Comparison of ENCODE assay signal across 17 cellular contexts in genomic region chr7:55059006-55059405, GRCh38. TPM values are rescaled to one million over a fixed set of nuclear protein-coding genes. Genes with fewer than 3 reads are reported as not detected.
"Had no signal": no experiment of that assay in that cellular context is flagged by ENCODE, and none has a peak within 500 bp of the region (broad histone marks: within the 10 kb centered on the region; RNA-seq: fewer than 3 reads in every experiment).

No MANE protein-coding gene starts in this region.

- DNase-seq: cortex of kidney; dorsolateral prefrontal cortex; effector CD8-positive, alpha-beta T cell; foreskin fibroblast; mammary epithelial cell; mucosa of descending colon; naive thymus-derived CD8-positive, alpha-beta T cell; pancreas; right cardiac atrium; stimulated activated CD4-positive, alpha-beta T cell treated with anti-CD3 and anti-CD28 coated beads, Interleukin-2, amount 100 ng/mL, for 48 hours; stimulated activated naive CD4-positive, alpha-beta T cell treated with Interleukin-2 at 50 U/mL for 16 hours; trophoblast cell had no signal

- H3K9me3 Mint-ChIP-seq: neural crest cell had no signal

- H3K4me3 ChIP-seq: dorsolateral prefrontal cortex, mucosa of descending colon, pancreas, smooth muscle cell had no signal

- H3K27me3 ChIP-seq: pancreas had no signal

- H3K36me3 Mint-ChIP-seq: naive thymus-derived CD8-positive, alpha-beta T cell had no signal

- H3K36me3 ChIP-seq: pancreas had no signal

- H3K27ac Mint-ChIP-seq: naive thymus-derived CD8-positive, alpha-beta T cell; progenitor cell of endocrine pancreas had no signal

- ATAC-seq: esophagus mucosa; left lobe of liver; mucosa of descending colon; naive thymus-derived CD8-positive, alpha-beta T cell; right cardiac atrium had no signal

- H3K27ac ChIP-seq: dorsolateral prefrontal cortex, pancreas had no signal

- H3K27me3 Mint-ChIP-seq: progenitor cell of endocrine pancreas had no signal

- H3K4me1 Mint-ChIP-seq: naive thymus-derived CD8-positive, alpha-beta T cell had no signal

- H3K4me2 ChIP-seq: smooth muscle cell had no signal

- H3K4me3 Mint-ChIP-seq: naive thymus-derived CD8-positive, alpha-beta T cell; neural crest cell had no signal

- H3K9me3 ChIP-seq: mucosa of descending colon, pancreas had no signal

RNA-seq across cellular contexts. Expression of gene EGFR, which starts 40.2 kb away (rescaled TPM):
- total RNA-seq: naive thymus-derived CD8-positive, alpha-beta T cell had no signal
- polyA plus RNA-seq: naive thymus-derived CD8-positive, alpha-beta T cell had no signal
